In genomic region chr2:157004789-157005188, GRCh38 we compare ENCODE assay signal across 29 cellular contexts.
"Had no signal": no experiment of that assay in that cellular context is flagged by ENCODE, and none has a peak within 500 bp of the region (broad histone marks: within the 10 kb centered on the region; RNA-seq: fewer than 3 reads in every experiment).

No MANE protein-coding gene starts in this region.

- H3K4me3 ChIP-seq: adrenal gland, ascending aorta, body of pancreas, breast epithelium, cardiac muscle cell had no signal

- H3K9me3 ChIP-seq: adrenal gland, ascending aorta, body of pancreas had no signal

- H3K27ac ChIP-seq: adrenal gland, ascending aorta, body of pancreas, brain microvascular endothelial cell, breast epithelium, cardiac muscle cell had no signal

- H3K27me3 ChIP-seq: adrenal gland, ascending aorta, body of pancreas, brain microvascular endothelial cell, breast epithelium, cardiac muscle cell had no signal

- DNase-seq: activated effector memory CD4-positive, alpha-beta T cell treated with anti-CD3 and anti-CD28 coated beads, Interleukin-2, amount 50 U/mL, for 16 hours; activated effector memory CD4-positive, alpha-beta T cell treated with Interleukin-2 at 50 U/mL for 16 hours; activated gamma-delta T cell; activated gamma-delta T cell treated with Interleukin-2 at 50 U/mL for 16 hours; activated naive CD4-positive, alpha-beta T cell; activated naive CD4-positive, alpha-beta T cell treated with anti-CD3 and anti-CD28 coated beads for 36 hours; activated naive CD4-positive, alpha-beta T cell treated with anti-CD3 and anti-CD28 coated beads, Interleukin-2, amount 10 ng/mL, durations not matched to agents 7 days and 5 days; activated naive CD4-positive, alpha-beta T cell treated with anti-CD3 and anti-CD28 coated beads, Interleukin-2, amount 50 U/mL, for 16 hours; activated naive CD4-positive, alpha-beta T cell treated with Interleukin-2 at 50 U/mL for 16 hours; activated naive CD8-positive, alpha-beta T cell treated with anti-CD3 and anti-CD28 coated beads for 36 hours; activated naive CD8-positive, alpha-beta T cell treated with anti-CD3 and anti-CD28 coated beads, Interleukin-2, amount 10 ng/mL, durations not matched to agents 7 days and 5 days; activated naive CD8-positive, alpha-beta T cell treated with anti-CD3 and anti-CD28 coated beads, Interleukin-2, amount 50 U/mL, for 24 hours; activated T-cell treated with anti-CD3 and anti-CD28 coated beads, Interleukin-2, amount 50 U/mL, for 24 hours; activated T-cell treated with anti-CD3 and anti-CD28 coated beads, Interleukin-2, amount 50 U/mL, for 4 hours; activated T-cell treated with anti-CD3 and anti-CD28 coated beads, Interleukin-2, amount 50 U/mL, for 48 hours; activated T-cell treated with anti-CD3 and anti-CD28 coated beads, Interleukin-2, amount 50 U/mL, for 72 hours; adrenal gland; amniotic stem cell; amygdala; anterior cingulate cortex; aorta; body of pancreas; brain microvascular endothelial cell; caudate nucleus; central memory CD4-positive, alpha-beta T cell; cerebellar nuclear complex had no signal

- H3K36me3 ChIP-seq: adrenal gland, ascending aorta, brain microvascular endothelial cell, breast epithelium, cardiac muscle cell had no signal
